In the genomic region with DNA sequence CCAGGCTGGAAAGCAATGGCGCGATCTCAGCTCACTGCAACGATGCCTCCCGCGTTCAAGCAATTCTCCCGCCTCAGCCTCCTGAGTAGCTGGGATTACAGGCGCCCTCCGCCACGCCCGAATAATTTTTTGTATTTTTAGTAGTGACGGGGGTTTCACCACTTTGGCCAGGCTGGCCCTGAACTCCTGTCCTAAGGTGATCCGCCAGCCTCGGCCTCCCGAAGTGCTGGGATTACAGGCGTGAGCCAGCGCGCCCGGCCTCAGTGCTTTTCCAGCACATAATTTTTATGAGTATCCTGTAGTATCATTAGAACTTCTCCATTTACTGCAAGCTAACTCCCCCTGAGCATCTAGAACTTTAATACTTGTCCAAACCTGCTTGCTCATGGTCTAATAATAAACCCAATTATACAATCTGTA, we compare ENCODE assay signal across 8 cellular contexts. TPM values are rescaled to one million over a fixed set of nuclear protein-coding genes. Genes with fewer than 3 reads are reported as not detected.
A peak's percentile ranks its signal among the peaks of the same experiment; 100 is the strongest.
DNase-seq lines count a peak whose midpoint lies in the region; ATAC-seq, FAIRE-seq and TF ChIP-seq lines count a peak whose summit lies in the region.

No MANE protein-coding gene starts in this region.

- DNase-seq in T-helper 17 cell (no peak), fibroblast of villous mesenchyme (ENCODE audit: low read depth) (no peak), retinal pigment epithelial cell (ENCODE audit: low read depth) (no peak), amniotic stem cell (lab: John Stamatoyannopoulos, UW) (no peak), H54 (ENCODE audit: insufficient read length, low spot score) (no peak)
- DNase-seq in stimulated activated CD4-positive, alpha-beta T cell treated with anti-CD3 and anti-CD28 coated beads, Interleukin-15, amount 100 ng/mL, for 24 hours = no peak

- no peaks in the 10 kb centered on the region for H3K27me3 Mint-ChIP-seq in T-helper 17 cell

- H3K4me1 Mint-ChIP-seq in T-helper 17 cell = peaks cover 23% of the 10 kb centered on the region

- peak overlapping the region; percentile 92 for H3K27ac Mint-ChIP-seq in T-helper 17 cell

- no peaks in the 10 kb centered on the region for H3K9me3 ChIP-seq in T-helper 17 cell (ENCODE audit: control insufficient read depth, low read length, poor library complexity, severe bottlenecking)

- peaks cover 2% of the 10 kb centered on the region for H3K36me3 Mint-ChIP-seq in T-helper 17 cell (ENCODE audit: low read depth)

- peak overlapping the region; percentile 97 for H3K4me3 Mint-ChIP-seq in T-helper 17 cell

- TF ChIP-seq CTCF in GM12875 (IDR thresholded peaks at IDR 0.05; ENCODE audit: borderline replicate concordance, insufficient read depth, low read depth, low read length) = no peak
- TF ChIP-seq CTCF in fibroblast of villous mesenchyme (IDR thresholded peaks at IDR 0.05; ENCODE audit: insufficient read depth, low read depth, low read length) = no peak
- no peak for TF ChIP-seq CTCF in retinal pigment epithelial cell (conservative IDR thresholded peaks at IDR 0.05; ENCODE audit: low read depth, low read length)

- H3K4me3 ChIP-seq in GM12875 (ENCODE audit: low read depth, low read length) = peak overlapping the region; percentile 96
- peak overlapping the region; percentile 78 for H3K4me3 ChIP-seq in fibroblast of villous mesenchyme (ENCODE audit: low read depth, low read length)
- H3K4me3 ChIP-seq in retinal pigment epithelial cell (ENCODE audit: low read length) = peak overlapping the region; percentile 65

- no peak for ATAC-seq in T-helper 17 cell
- ATAC-seq in HG02678 (IDR thresholded peaks at IDR 0.05; ENCODE audit: unreplicated experiment) = no peak

- FAIRE-seq in H54 (lab: Jason Lieb, UNC) = no peak

- TF ChIP-seq POLR2A in H54 (IDR thresholded peaks at IDR 0.05; ENCODE audit: low read depth, low read length) = no peak

RNA-seq across cellular contexts. Expression of a gene that starts 1.8 kb away (rescaled TPM):
- total RNA-seq in T-helper 17 cell (10 to 100 TPM; 64.6 to 72.7 TPM), fibroblast of villous mesenchyme (37.7 and 45.3 TPM in 2 replicates)
